27 cellular contexts compared by ENCODE assay signal in the genomic region with DNA sequence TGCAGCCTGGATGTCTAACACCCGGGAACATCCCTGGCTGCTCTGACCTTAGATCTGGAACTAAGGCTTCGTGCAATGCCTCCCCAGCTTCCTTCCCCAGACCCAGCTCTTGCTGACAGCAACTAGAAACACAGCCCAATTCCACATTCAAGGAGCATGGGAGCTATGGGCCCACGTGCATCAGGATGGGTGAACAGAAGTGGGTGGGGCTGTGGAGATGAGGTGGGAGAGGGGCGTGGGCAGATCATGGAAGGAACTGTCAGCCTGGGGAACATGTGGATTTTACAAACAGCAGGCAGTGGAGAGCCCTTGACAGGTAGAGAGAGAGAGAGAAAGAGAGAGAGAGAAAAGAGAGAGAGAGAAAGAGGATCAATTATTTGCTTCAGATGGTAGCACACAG.
"Had no signal": no experiment of that assay in that cellular context is flagged by ENCODE, and none has a peak within 500 bp of the region (broad histone marks: within the 10 kb centered on the region; RNA-seq: fewer than 3 reads in every experiment).

No MANE protein-coding gene starts in this region.

- H3K36me3 ChIP-seq: adrenal gland, breast epithelium, esophagus muscularis mucosa, gastrocnemius medialis had no signal

- H3K4me1 ChIP-seq: adrenal gland, breast epithelium, esophagus muscularis mucosa, foreskin keratinocyte, gastrocnemius medialis had no signal

- ATAC-seq: activated CD4-positive, alpha-beta T cell treated with anti-CD3 and anti-CD28 coated beads for 36 hours; activated CD8-positive, alpha-beta memory T cell treated with anti-CD3 and anti-CD28 coated beads, Interleukin-2, amount 10 ng/mL, durations not matched to agents 7 days and 5 days; activated CD8-positive, alpha-beta T cell treated with anti-CD3 and anti-CD28 coated beads, Interleukin-2, amount 10 ng/mL, durations not matched to agents 7 days and 5 days; activated naive CD8-positive, alpha-beta T cell treated with anti-CD3 and anti-CD28 coated beads, Interleukin-2, amount 50 U/mL, for 24 hours; activated T-cell treated with anti-CD3 and anti-CD28 coated beads, Interleukin-2, amount 50 U/mL, for 4 hours; effector memory CD8-positive, alpha-beta T cell; foreskin keratinocyte; gastrocnemius medialis had no signal

- DNase-seq: activated CD4-positive, alpha-beta memory T cell treated with anti-CD3 and anti-CD28 coated beads for 36 hours; activated CD4-positive, alpha-beta T cell treated with anti-CD3 and anti-CD28 coated beads for 36 hours; activated CD4-positive, alpha-beta T cell treated with anti-CD3 and anti-CD28 coated beads, Interleukin-2, amount 10 ng/mL, durations not matched to agents 24 days and 14 days; activated CD4-positive, CD25-positive, alpha-beta regulatory T cell; activated CD4-positive, CD25-positive, alpha-beta regulatory T cell treated with anti-CD3 and anti-CD28 coated beads, Interleukin-2, amount 50 U/mL, for 72 hours; activated CD8-positive, alpha-beta memory T cell treated with anti-CD3 and anti-CD28 coated beads, Interleukin-2, amount 10 ng/mL, durations not matched to agents 7 days and 5 days; activated CD8-positive, alpha-beta memory T cell treated with anti-CD3 and anti-CD28 coated beads, Interleukin-2, amount 50 U/mL, for 4 hours; activated CD8-positive, alpha-beta T cell treated with anti-CD3 and anti-CD28 coated beads, Interleukin-2, amount 10 ng/mL, durations not matched to agents 7 days and 5 days; activated effector memory CD4-positive, alpha-beta T cell treated with anti-CD3 and anti-CD28 coated beads, Interleukin-2, amount 50 U/mL, for 16 hours; activated naive CD4-positive, alpha-beta T cell treated with anti-CD3 and anti-CD28 coated beads for 36 hours; activated naive CD8-positive, alpha-beta T cell treated with anti-CD3 and anti-CD28 coated beads for 36 hours; activated naive CD8-positive, alpha-beta T cell treated with anti-CD3 and anti-CD28 coated beads, Interleukin-2, amount 50 U/mL, for 24 hours; activated T-cell treated with anti-CD3 and anti-CD28 coated beads for 4 hours; activated T-cell treated with anti-CD3 and anti-CD28 coated beads, Interleukin-2, amount 50 U/mL, for 4 hours; adrenal gland; amygdala; cortex of kidney; dermis blood vessel endothelial cell; effector CD4-positive, alpha-beta T cell; effector memory CD8-positive, alpha-beta T cell; erythroblast; foreskin keratinocyte; gastrocnemius medialis; glutamatergic neuron; T-helper 2 cell had no signal

- H3K4me3 ChIP-seq: adrenal gland, breast epithelium, esophagus muscularis mucosa, gastrocnemius medialis had no signal

- H3K27ac ChIP-seq: adrenal gland, breast epithelium, esophagus muscularis mucosa, foreskin keratinocyte, gastrocnemius medialis had no signal

- H3K9me3 ChIP-seq: adrenal gland, gastrocnemius medialis had no signal

- H3K27me3 ChIP-seq: adrenal gland, breast epithelium, esophagus muscularis mucosa, foreskin keratinocyte, gastrocnemius medialis had no signal
